In the genomic region with DNA sequence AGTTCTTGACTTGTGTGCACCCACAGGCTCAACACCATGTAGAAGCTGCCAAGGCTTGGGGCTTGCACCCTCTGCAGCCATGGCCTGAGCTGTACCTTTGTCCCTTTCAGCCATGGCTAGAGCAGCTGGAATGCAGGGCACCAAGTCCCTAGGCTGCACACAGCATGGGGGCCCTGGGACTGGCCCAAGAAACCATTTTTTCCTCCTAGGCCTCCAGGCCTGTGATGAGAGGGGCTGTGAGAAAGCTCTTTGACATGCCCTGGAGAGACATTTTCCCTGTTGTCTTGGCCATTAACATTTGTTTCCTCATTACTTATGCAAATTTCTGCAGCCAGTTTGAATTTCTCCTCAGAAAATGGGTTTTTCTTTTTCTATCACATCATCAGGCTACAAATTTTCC, we compare ENCODE assay signal across 7 cellular contexts. TPM values are rescaled to one million over a fixed set of nuclear protein-coding genes. Genes with fewer than 3 reads are reported as not detected.
"Had no signal": no experiment of that assay in that cellular context is flagged by ENCODE, and none has a peak within 500 bp of the region (broad histone marks: within the 10 kb centered on the region; RNA-seq: fewer than 3 reads in every experiment).

No MANE protein-coding gene starts in this region.

RNA-seq across cellular contexts. Expression of a gene that starts 1.5 kb away (rescaled TPM):
- total RNA-seq: GM23248, GM23338, H1, H4, H7, H9, HFFc6 had no signal
- polyA plus RNA-seq: GM23248, GM23338, H1 had no signal
